Comparison of ENCODE assay signal across 12 cellular contexts in genomic region chr1:99727575-99728190, GRCh38. TPM values are rescaled to one million over a fixed set of nuclear protein-coding genes. Genes with fewer than 3 reads are reported as not detected.
DNase-seq lines count a peak whose midpoint lies in the region; ATAC-seq, FAIRE-seq and TF ChIP-seq lines count a peak whose summit lies in the region.
"Had no signal": no experiment of that assay in that cellular context is flagged by ENCODE, and none has a peak within 500 bp of the region (broad histone marks: within the 10 kb centered on the region; RNA-seq: fewer than 3 reads in every experiment).

No MANE protein-coding gene starts in this region.

- no peak overlapping the region for H3K4me2 ChIP-seq in K562 (ENCODE audit: insufficient read depth, low read length)
- H3K4me2 ChIP-seq: KMS-11 had no signal

- ATAC-seq in Right ventricle myocardium superior (ENCODE audit: poor library complexity) (peak; percentile 18), K562 (peak; percentile 17; the same call in 1 of the 3 replicates), HG03520 (IDR thresholded peaks at IDR 0.05; ENCODE audit: unreplicated experiment) (no peak), gastroesophageal sphincter (no peak)

- H3K27ac ChIP-seq in K562 (ENCODE audit: extremely low read depth, low read depth, low read length) = no peak overlapping the region
- peak overlapping the region; percentile 26 to 27 for H3K27ac ChIP-seq in uterus
- H3K27ac ChIP-seq in gastroesophageal sphincter = peak overlapping the region in 1 of 4 donors; percentile 21
- H3K27ac ChIP-seq: KMS-11, neutrophil had no signal

- in situ Hi-C loops in K562 (cut with MboI) = no loop called here

- WGBS in K562 (ENCODE audit: insufficient coverage, low coverage, missing lambda C conversion rate) = 65% methylated on average over 4 of the region's 4 CpGs
- WGBS in gastroesophageal sphincter (ENCODE audit: low coverage in 1 of 2), 2 donors = 76 to 85% methylated on average over 3 to 4 of the region's 4 CpGs

- TF ChIP-seq POLR2A in K562 (conservative IDR thresholded peaks at IDR 0.05) (no peak), uterus (IDR thresholded peaks at IDR 0.05) (no peak), gastroesophageal sphincter (IDR thresholded peaks at IDR 0.05) (no peak)

- no peak overlapping the region for H3K4me3 ChIP-seq in K562
- no peak overlapping the region for H3K4me3 ChIP-seq in uterus
- H3K4me3 ChIP-seq in gastroesophageal sphincter = no peak overlapping the region

- FAIRE-seq in K562 (lab: Jason Lieb, UNC) = no peak

- H2AFZ ChIP-seq in K562 (ENCODE audit: low read depth, low read length) = no peak overlapping the region

- TF ChIP-seq RAD21 in K562 (CRISPR knock-in tag; conservative IDR thresholded peaks at IDR 0.05 in 1 of 2, IDR thresholded peaks at IDR 0.05 in 1 of 2) = no peak

- intact Hi-C loops in Right ventricle myocardium superior (cut with DNase I) (no loop called here), cardiac septum (cut with DNase I) (no loop called here), K562 (cut with micrococcal nuclease) (no loop called here), uterus (cut with DNase I; ENCODE audit: low total_unique reads) (no loop called here)

- H3K36me3 ChIP-seq in K562 (ENCODE audit: control insufficient read depth, insufficient read depth, low read length) (peaks cover 64% of the 10 kb centered on the region), uterus (no peaks in the 10 kb centered on the region), gastroesophageal sphincter (no peaks in the 10 kb centered on the region)
- H3K36me3 ChIP-seq: neutrophil had no signal

- CTCF ChIA-PET in K562 (lab: Yijun Ruan, JAX; ENCODE audit: low intra/inter-chr PET ratio) = no interaction called here

- H3K4me1 ChIP-seq in K562 (replicated peaks in 1 of 2; ENCODE audit: control insufficient read depth in 2 of 2, insufficient read depth in 2 of 2, low read length in 2 of 2) (peaks cover 0 to 5% of the 10 kb centered on the region in 2 experiments; a peak in 1 of 5 replicates), uterus (no peaks in the 10 kb centered on the region), gastroesophageal sphincter (no peaks in the 10 kb centered on the region)

- H4K20me1 ChIP-seq in K562 (replicated peaks; ENCODE audit: control insufficient read depth, insufficient read depth, low read length) = no peaks in the 10 kb centered on the region

- H3K9me3 ChIP-seq in K562 (replicated peaks; ENCODE audit: control insufficient read depth, insufficient read depth, low read depth, low read length) (no peaks in the 10 kb centered on the region), uterus (no peaks in the 10 kb centered on the region), gastroesophageal sphincter (no peaks in the 10 kb centered on the region)
- H3K9me3 ChIP-seq: neutrophil had no signal

- H3K27me3 ChIP-seq in K562 (ENCODE audit: control insufficient read depth in 2 of 2, insufficient read depth in 2 of 2, low read length in 2 of 2) = no peaks in the 10 kb centered on the region
- H3K27me3 ChIP-seq in uterus = no peaks in the 10 kb centered on the region
- H3K27me3 ChIP-seq in gastroesophageal sphincter = no peaks in the 10 kb centered on the region
- H3K27me3 ChIP-seq: neutrophil had no signal

- no TSS peak for BruUV-seq in K562 (replicated peaks; lab: Mats Ljungman, UMichigan)

- TF ChIP-seq CTCF in K562 (IDR thresholded peaks at IDR 0.05 in 2 of 3, conservative IDR thresholded peaks at IDR 0.05 in 1 of 3; ENCODE audit: insufficient read depth in 2 of 3, low read depth in 1 of 3, low read length in 3 of 3) (no peak), uterus (IDR thresholded peaks at IDR 0.05) (no peak), gastroesophageal sphincter (IDR thresholded peaks at IDR 0.05) (no peak)

- TF ChIP-seq EP300 in K562 (IDR thresholded peaks at IDR 0.05; ENCODE audit: low read length) = no peak
- TF ChIP-seq EP300 in gastroesophageal sphincter (IDR thresholded peaks at IDR 0.05) = no peak

- no peak overlapping the region for H3K9ac ChIP-seq in K562 (ENCODE audit: insufficient read depth in 1 of 2, low read depth in 2 of 2, low read length in 2 of 2)
- H3K9ac ChIP-seq: KMS-11 had no signal

- no peaks in the 10 kb centered on the region for H3K79me2 ChIP-seq in K562 (ENCODE audit: control insufficient read depth, insufficient read depth, low read length)

- POLR2A ChIA-PET in K562 (lab: Yijun Ruan, JAX) = interaction anchor here (0.6 kb wide), 1 partner anchor 11 kb away, joined by 3 read pairs; no protein-coding TSS in a partner anchor

- DNase-seq in Right ventricle myocardium superior (no peak), cardiac septum (ENCODE audit: low spot score) (no peak), K562 (ENCODE audit: extremely low read depth in 1 of 4, low spot score in 3 of 4) (no peak), iris pigment epithelial cell (ENCODE audit: low read depth) (peak; percentile 89), uterus (no peak), DMS79 treated with DMSO at 0.1 percent for 48 hours (lab: John Stamatoyannopoulos, UW) (no peak)
- DNase-seq: NCI-H510A treated with DMSO at 0.1 percent for 48 hours, T-helper 9 cell had no signal

- H3K9me1 ChIP-seq in K562 (ENCODE audit: control insufficient read depth, insufficient read depth, low read length) = no peaks in the 10 kb centered on the region

TF ChIP-seq in K562, 482 proteins besides CTCF, POLR2A, EP300 and RAD21 (continues in another document):
- no peak for TF ChIP-seq HES1 (IDR thresholded peaks at IDR 0.05; ENCODE audit: low read depth)
- no peak for TF ChIP-seq DDX20 (tag; IDR thresholded peaks at IDR 0.05; ENCODE audit: low read depth)
- TF ChIP-seq C11orf30 (IDR thresholded peaks at IDR 0.05; ENCODE audit: low read depth) = peak; percentile 70; the same call in 1 of the 2 replicates
- TF ChIP-seq ZNF316 (IDR thresholded peaks at IDR 0.05) = peak; percentile 67
- no peak for TF ChIP-seq ZNF589 (CRISPR knock-in tag; IDR thresholded peaks at IDR 0.05; ENCODE audit: low read depth)
- no peak for TF ChIP-seq SNIP1 (IDR thresholded peaks at IDR 0.05; ENCODE audit: low read depth)
- TF ChIP-seq JUND (IDR thresholded peaks at IDR 0.05; ENCODE audit: borderline replicate concordance, low read depth, low read length) = no peak
- 0 out of 3 replicates have a peak, but pooled peaks have one; percentile 16 for TF ChIP-seq JUND (tag; IDR thresholded peaks at IDR 0.05; ENCODE audit: borderline replicate concordance, low read depth, low read length)
- no peak for TF ChIP-seq ZNF12 (CRISPR knock-in tag; IDR thresholded peaks at IDR 0.05)
- TF ChIP-seq MAX (CRISPR knock-in tag; IDR thresholded peaks at IDR 0.05) = no peak
- TF ChIP-seq SRSF9 (IDR thresholded peaks at IDR 0.05; ENCODE audit: borderline replicate concordance, low read depth, low read length) = no peak
- TF ChIP-seq SPI1 (IDR thresholded peaks at IDR 0.05; ENCODE audit: borderline replicate concordance, low read depth, low read length) = peak; percentile 40; the same call in 1 of the 2 replicates
- TF ChIP-seq GATA2 (CRISPR knock-in tag; IDR thresholded peaks at IDR 0.05) = no peak
- TF ChIP-seq MYC (IDR thresholded peaks at IDR 0.05; ENCODE audit: low read depth, low read length) = no peak
- no peak for TF ChIP-seq MYC (CRISPR knock-in tag; IDR thresholded peaks at IDR 0.05; ENCODE audit: borderline replicate concordance, low read depth)
- TF ChIP-seq CEBPG (CRISPR knock-in tag; IDR thresholded peaks at IDR 0.05) = no peak
- TF ChIP-seq CEBPG (tag; conservative IDR thresholded peaks at IDR 0.05 in 1 of 2, IDR thresholded peaks at IDR 0.05 in 1 of 2) = 0 out of 4 replicates have a peak, but pooled peaks of 1 of the 2 experiments have one; percentile 23

RNA-seq across cellular contexts. Expression of gene FRRS1, which starts 38.8 kb away (rescaled TPM):
- total RNA-seq in Right ventricle myocardium superior (2.7 TPM), cardiac septum (4.0 TPM), K562 (2014; rRNA removed) (17.8 and 21.7 TPM in 2 replicates), K562 (2014; rRNA removed; fragmentation: Illumina TruSeq; extraction: Trizol) (54.0 and 54.2 TPM in 2 replicates), K562 (2015; rRNA removed; fragmentation: Illumina TruSeq; extraction: Trizol) (41.2 and 43.3 TPM in 2 replicates), K562 (2021) (31.1 and 31.6 TPM in 2 replicates), uterus (10 to 100 TPM in 2 of 4 donors, 1 to 10 TPM in 1, under 1 TPM in 1; 0.51 to 28.6 (median 14.5) TPM), gastroesophageal sphincter (1 to 10 TPM; 2.5 to 5.3 (median 3.1) TPM)
- 114 and 187 TPM in 2 replicates for total RNA-seq in K562 (2011; cell fraction: chromatin; rRNA removed; ENCODE audit: low replicate concordance)
- total RNA-seq in K562 (2011; cell fraction: nucleolus; rRNA removed) = 100 and 116 TPM in 2 replicates
- 130 and 133 TPM in 2 replicates for total RNA-seq in K562 (2011; cell fraction: nucleoplasm; rRNA removed)
- polyA plus RNA-seq in K562 (2011; rRNA removed) (41.3 and 44.7 TPM in 2 replicates), K562 (2014; fragmentation: Illumina TruSeq; extraction: Trizol) (19.2 and 23.7 TPM in 2 replicates), K562 (2014; fragmentation: Nextera tagmentation; extraction: Ambion mirVana) (1 to 10 TPM in 1 of 2 experiments, under 1 TPM in 1; 0.87 to 1.9 TPM), K562 (2014; rRNA removed) (14.6 and 18.6 TPM in 2 replicates)
- 12.5 and 26.8 TPM in 2 replicates for polyA plus RNA-seq in K562 (2011; cell fraction: cytosol; rRNA removed)
- 25.7 and 36.5 TPM in 2 replicates for polyA plus RNA-seq in K562 (2011; cell fraction: nucleus; rRNA removed)
- 17.5 and 23.2 TPM in 2 replicates for polyA plus RNA-seq in K562 (2012)
- 150 and 168 TPM in 2 replicates for polyA minus RNA-seq in K562 (2011; rRNA and poly(A)+ RNA removed)
- polyA minus RNA-seq in K562 (2011; cell fraction: cytosol; rRNA and poly(A)+ RNA removed) = 41.7 and 43.8 TPM in 2 replicates
- 35.1 and 70.3 TPM in 2 replicates for polyA minus RNA-seq in K562 (2011; cell fraction: nucleus; rRNA and poly(A)+ RNA removed)

Comparison
In these comparisons a context has a peak if more than half of its experiments do, and no peak if none do; other contexts are left out.
1. ATAC-seq: peak in Right ventricle myocardium superior (single experiment) and K562 (single experiment); none in HG03520 (single experiment) and gastroesophageal sphincter (single experiment).